Comparison of ENCODE assay signal across 9 cellular contexts in the genomic region with DNA sequence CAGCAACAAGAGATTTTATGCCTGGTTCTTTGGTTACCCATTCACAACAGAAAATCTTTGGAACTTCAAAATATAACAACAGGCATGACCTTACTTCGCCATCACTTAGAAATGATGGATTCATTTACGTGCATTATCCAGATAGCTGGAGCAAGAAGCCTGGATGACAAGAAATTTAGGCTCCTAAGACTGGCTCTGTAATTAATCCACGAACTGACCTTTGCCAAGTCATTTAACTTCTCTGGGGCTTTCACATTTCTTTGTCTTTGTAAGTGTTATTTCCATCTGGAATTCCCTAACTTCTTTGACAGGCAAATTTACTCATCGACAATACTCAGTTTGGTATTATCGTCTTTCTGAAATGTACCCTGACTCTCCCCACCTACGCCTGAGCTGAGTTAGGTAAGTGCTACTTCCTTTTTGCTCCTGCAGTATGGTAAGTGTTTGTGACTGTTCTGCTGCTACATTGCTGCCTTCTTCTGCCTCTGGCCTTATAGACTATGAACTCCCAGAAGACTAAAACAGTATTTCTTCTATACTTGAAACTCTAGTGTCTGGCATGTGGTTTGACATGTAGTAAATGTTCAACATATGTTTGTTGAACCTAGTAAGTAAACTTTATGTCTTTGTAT.
DNase-seq lines count a peak whose midpoint lies in the region; ATAC-seq, FAIRE-seq and TF ChIP-seq lines count a peak whose summit lies in the region.
"Had no signal": no experiment of that assay in that cellular context is flagged by ENCODE, and none has a peak within 500 bp of the region (broad histone marks: within the 10 kb centered on the region; RNA-seq: fewer than 3 reads in every experiment).

No MANE protein-coding gene starts in this region.

- H3K9me3 ChIP-seq in effector memory CD4-positive, alpha-beta T cell (ENCODE audit: control insufficient read depth, low read length) = no peaks in the 10 kb centered on the region

- ATAC-seq in GM19468 (IDR thresholded peaks at IDR 0.05; ENCODE audit: extremely low read depth, unreplicated experiment) (peak; percentile 95), HG03280 (IDR thresholded peaks at IDR 0.05; ENCODE audit: unreplicated experiment) (peak; percentile 87)

- no peak for FAIRE-seq in RCC 7860 (lab: Jason Lieb, UNC)

- peak overlapping the region; percentile 18 for H3K4me3 ChIP-seq in effector memory CD4-positive, alpha-beta T cell (ENCODE audit: insufficient read depth, low read depth, low read length, poor library complexity, severe bottlenecking)

- DNase-seq in GM13976 (ENCODE audit: low spot score) (peak; percentile 50), KBM-7 (no peak), RCC 7860 (ENCODE audit: low spot score) (no peak), NCI-H2107 (lab: John Stamatoyannopoulos, UW) (no peak), NCI-H526 treated with DMSO at 0.1 percent for 48 hours (lab: John Stamatoyannopoulos, UW) (no peak)
- DNase-seq in effector memory CD4-positive, alpha-beta T cell = no peak
- DNase-seq: NCI-H82 had no signal

- H3K27me3 ChIP-seq in effector memory CD4-positive, alpha-beta T cell (replicated peaks; ENCODE audit: control insufficient read depth, insufficient read depth, low read length, poor library complexity, severe bottlenecking) = no peaks in the 10 kb centered on the region

- in situ Hi-C loops in GM13976 (cut with MboI; ENCODE audit: low sequenced_read_pairs, unreplicated experiment) = no loop called here
- in situ Hi-C loops in KBM-7 (cut with MboI; ENCODE audit: low pct_unique_long_range_greater_than_20kb, low sequenced_read_pairs) = no loop called here

- H3K36me3 ChIP-seq in effector memory CD4-positive, alpha-beta T cell (ENCODE audit: control insufficient read depth, insufficient read depth, low read length) = no peaks in the 10 kb centered on the region

- no peak for TF ChIP-seq CTCF in GM13976 (IDR thresholded peaks at IDR 0.05; ENCODE audit: borderline replicate concordance, control extremely low read depth, extremely low read depth, insufficient read depth, missing control alignments)

- H3K27ac ChIP-seq in effector memory CD4-positive, alpha-beta T cell (ENCODE audit: insufficient read depth, low read length, poor library complexity, severe bottlenecking) = peak overlapping the region; percentile 30

- peaks cover 8% of the 10 kb centered on the region for H3K4me1 ChIP-seq in effector memory CD4-positive, alpha-beta T cell (ENCODE audit: control insufficient read depth, insufficient read depth, low read length, poor library complexity, severe bottlenecking)
